ENCODE assay signal across 34 cellular contexts in genomic region chr11:102676086-102676485, GRCh38. TPM values are rescaled to one million over a fixed set of nuclear protein-coding genes. Genes with fewer than 3 reads are reported as not detected.
"Had no signal": no experiment of that assay in that cellular context is flagged by ENCODE, and none has a peak within 500 bp of the region (broad histone marks: within the 10 kb centered on the region; RNA-seq: fewer than 3 reads in every experiment).

No MANE protein-coding gene starts in this region.

- ATAC-seq: activated T-cell treated with anti-CD3 and anti-CD28 coated beads, Interleukin-2, amount 50 U/mL, for 4 hours; Panc1 had no signal

- H3K9ac ChIP-seq: KMS-11, SK-N-SH had no signal

- H3K4me1 ChIP-seq: SJSA1 had no signal

- H3K9me3 ChIP-seq: SJSA1 had no signal

- DNase-seq: activated B cell treated with CpG ODN at 0.5 μM for 24 hours; activated CD4-positive, alpha-beta memory T cell treated with anti-CD3 and anti-CD28 coated beads for 36 hours; activated CD4-positive, alpha-beta T cell treated with anti-CD3 and anti-CD28 coated beads for 4 hours; activated CD4-positive, alpha-beta T cell treated with anti-CD3 and anti-CD28 coated beads, Interleukin-2, amount 50 U/mL, for 1 hour; activated CD4-positive, CD25-positive, alpha-beta regulatory T cell treated with anti-CD3 and anti-CD28 coated beads, Interleukin-2, amount 50 U/mL, for 72 hours; activated CD8-positive, alpha-beta memory T cell treated with anti-CD3 and anti-CD28 coated beads, Interleukin-2, amount 50 U/mL, for 4 hours; activated gamma-delta T cell treated with Interleukin-2 at 50 U/mL for 16 hours; activated naive CD4-positive, alpha-beta T cell treated with anti-CD3 and anti-CD28 coated beads, Interleukin-2, amount 10 ng/mL, durations not matched to agents 7 days and 5 days; activated naive CD8-positive, alpha-beta T cell treated with anti-CD3 and anti-CD28 coated beads for 36 hours; activated T-cell treated with anti-CD3 and anti-CD28 coated beads for 4 hours; activated T-cell treated with anti-CD3 and anti-CD28 coated beads, Interleukin-2, amount 50 U/mL, for 4 hours; amniotic stem cell; aorta; brain microvascular endothelial cell; central memory CD4-positive, alpha-beta T cell; NCI-H1092 treated with DMSO at 0.1 percent for 48 hours; NCI-H1417; NCI-H146; NCI-H187; NCI-H2029 treated with DMSO at 0.1 percent for 48 hours; NCI-H2107; NCI-H2171; NCI-H510A; NCI-H526; NCI-H774; SHP77; SK-N-SH had no signal

- H3K27ac ChIP-seq: brain microvascular endothelial cell, KMS-11, SJSA1 had no signal

- H3K36me3 ChIP-seq: brain microvascular endothelial cell, SJSA1 had no signal

- H3K4me3 ChIP-seq: SJSA1 had no signal

- H3K27me3 ChIP-seq: brain microvascular endothelial cell, SJSA1 had no signal

- H3K4me2 ChIP-seq: KMS-11, SK-N-SH had no signal

RNA-seq across cellular contexts. Expression of gene MMP27, which starts 29.5 kb away (rescaled TPM):
- total RNA-seq: activated B cell treated with CpG ODN at 0.5 μM for 24 hours; activated CD4-positive, alpha-beta memory T cell treated with anti-CD3 and anti-CD28 coated beads for 36 hours; activated naive CD8-positive, alpha-beta T cell treated with anti-CD3 and anti-CD28 coated beads for 36 hours; activated T-cell treated with anti-CD3 and anti-CD28 coated beads, Interleukin-2, amount 50 U/mL, for 4 hours; activated T-helper 1 cell treated with anti-CD3 and anti-CD28 coated beads, Interleukin-12 subunit alpha, Interleukin-12 subunit beta, Interleukin-2, Interleukin-4 antibody, amounts not matched to agents 30 ng/mL and 10 ng/mL and 1 ng/mL, durations not matched to agents 14 hours and 24 hours and 36 hours; aorta; cerebellum; M059J; RPMI7951; SJSA1 had no signal
- polyA plus RNA-seq: SK-N-SH had no signal

RNA-seq across cellular contexts. Expression of gene MMP8, which starts 48.7 kb away (rescaled TPM):
- total RNA-seq: activated B cell treated with CpG ODN at 0.5 μM for 24 hours; activated CD4-positive, alpha-beta memory T cell treated with anti-CD3 and anti-CD28 coated beads for 36 hours; activated T-cell treated with anti-CD3 and anti-CD28 coated beads, Interleukin-2, amount 50 U/mL, for 4 hours; activated T-helper 1 cell treated with anti-CD3 and anti-CD28 coated beads, Interleukin-12 subunit alpha, Interleukin-12 subunit beta, Interleukin-2, Interleukin-4 antibody, amounts not matched to agents 30 ng/mL and 10 ng/mL and 1 ng/mL, durations not matched to agents 14 hours and 24 hours and 36 hours; M059J; SJSA1 had no signal

RNA-seq across cellular contexts. Expression of gene MMP20, which starts 51.0 kb away (rescaled TPM):
- total RNA-seq: activated B cell treated with CpG ODN at 0.5 μM for 24 hours; activated CD4-positive, alpha-beta memory T cell treated with anti-CD3 and anti-CD28 coated beads for 36 hours; activated naive CD8-positive, alpha-beta T cell treated with anti-CD3 and anti-CD28 coated beads for 36 hours; activated T-cell treated with anti-CD3 and anti-CD28 coated beads, Interleukin-2, amount 50 U/mL, for 4 hours; activated T-helper 1 cell treated with anti-CD3 and anti-CD28 coated beads, Interleukin-12 subunit alpha, Interleukin-12 subunit beta, Interleukin-2, Interleukin-4 antibody, amounts not matched to agents 30 ng/mL and 10 ng/mL and 1 ng/mL, durations not matched to agents 14 hours and 24 hours and 36 hours; aorta; cerebellum; M059J; RPMI7951; SJSA1 had no signal
- polyA plus RNA-seq: aorta, SK-N-SH had no signal
